1 cellular context compared by ENCODE assay signal in the genomic region with DNA sequence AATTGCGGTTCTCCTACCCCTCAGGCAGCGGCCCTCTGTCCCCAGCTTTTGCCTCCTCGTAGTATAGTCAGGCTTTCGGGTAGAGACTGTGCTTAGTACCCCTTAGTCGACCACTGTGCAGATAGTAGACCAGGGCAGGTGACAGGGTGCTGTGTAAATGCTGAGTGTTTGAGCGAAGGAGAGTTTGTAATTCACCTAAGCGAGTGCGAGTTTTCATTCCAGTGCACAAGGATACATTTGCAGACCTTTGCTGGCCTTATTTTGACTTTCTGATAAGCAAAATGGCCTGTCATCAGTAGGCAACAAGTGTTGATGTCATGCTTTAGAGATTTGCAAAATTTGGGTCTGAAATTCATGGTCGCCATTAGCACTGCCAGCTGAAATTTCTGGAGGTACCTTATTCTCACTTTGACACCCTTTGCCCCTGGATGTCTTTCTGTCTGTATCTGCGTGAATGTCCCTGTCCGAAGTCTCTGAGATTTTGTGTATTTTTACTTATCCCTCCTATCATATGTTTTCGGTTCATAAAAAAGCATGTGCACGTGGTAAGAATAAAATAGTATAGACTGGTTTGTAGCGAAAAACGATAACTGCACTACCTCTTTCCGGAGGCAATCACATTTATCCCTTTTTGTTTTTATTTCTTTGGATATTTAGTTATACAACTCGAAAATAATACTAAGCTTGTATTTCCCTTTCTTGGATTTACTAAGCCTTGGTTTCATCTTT.
TF ChIP-seq lines count a peak whose summit lies in the region.

No MANE protein-coding gene starts in this region.

TF ChIP-seq in H1, 55 proteins besides CTCF, POLR2A, EP300 and RAD21:
- TF ChIP-seq, protein P1, sequence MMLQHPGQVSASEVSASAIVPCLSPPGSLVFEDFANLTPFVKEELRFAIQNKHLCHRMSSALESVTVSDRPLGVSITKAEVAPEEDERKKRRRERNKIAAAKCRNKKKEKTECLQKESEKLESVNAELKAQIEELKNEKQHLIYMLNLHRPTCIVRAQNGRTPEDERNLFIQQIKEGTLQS (IDR thresholded peaks at IDR 0.05; ENCODE audit: insufficient read depth, low read depth, low read length), result no peak
- 0 out of 2 replicates have a peak, but pooled peaks have one; percentile 30 for TF ChIP-seq YY1 (IDR thresholded peaks at IDR 0.05; ENCODE audit: low read depth, low read length)
- TF ChIP-seq SAP30 (IDR thresholded peaks at IDR 0.05; ENCODE audit: insufficient read depth, insufficient replicate concordance, low read length), result peak; percentile 23
